10 cellular contexts compared by ENCODE assay signal in the genomic region with DNA sequence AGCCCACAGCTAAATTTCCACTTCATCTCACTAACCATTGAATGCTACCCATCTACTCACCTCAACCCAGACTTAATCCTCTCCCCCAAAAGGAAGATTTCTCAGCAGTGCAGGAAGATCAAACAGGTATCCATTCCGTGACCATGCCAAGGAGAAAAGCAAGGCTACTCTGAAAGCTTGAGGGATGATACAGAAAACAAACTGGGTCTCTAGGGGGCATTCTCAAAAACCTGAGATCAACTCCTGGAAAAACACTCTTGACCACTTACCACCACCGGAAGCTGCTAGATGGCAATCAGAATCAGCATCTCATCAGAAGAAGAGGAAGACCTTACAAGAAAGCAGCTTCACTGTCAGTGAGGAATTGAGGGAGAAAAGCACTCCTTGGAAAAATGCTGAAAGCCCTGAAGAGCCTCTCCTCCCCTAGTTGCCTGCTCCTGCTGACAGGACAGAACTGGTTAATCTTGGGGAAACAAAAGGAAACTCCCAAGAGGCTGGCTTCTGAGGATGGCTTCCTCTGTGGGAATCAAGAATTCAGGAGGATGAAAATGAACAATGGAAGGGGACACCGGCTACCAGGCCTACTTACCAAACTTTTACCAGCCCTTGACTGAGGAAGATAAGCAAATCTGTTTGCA. TPM values are rescaled to one million over a fixed set of nuclear protein-coding genes. Genes with fewer than 3 reads are reported as not detected.
DNase-seq lines count a peak whose midpoint lies in the region; ATAC-seq lines count a peak whose summit lies in the region.
"Had no signal": no experiment of that assay in that cellular context is flagged by ENCODE, and none has a peak within 500 bp of the region (broad histone marks: within the 10 kb centered on the region; RNA-seq: fewer than 3 reads in every experiment).

A gene with protein sequence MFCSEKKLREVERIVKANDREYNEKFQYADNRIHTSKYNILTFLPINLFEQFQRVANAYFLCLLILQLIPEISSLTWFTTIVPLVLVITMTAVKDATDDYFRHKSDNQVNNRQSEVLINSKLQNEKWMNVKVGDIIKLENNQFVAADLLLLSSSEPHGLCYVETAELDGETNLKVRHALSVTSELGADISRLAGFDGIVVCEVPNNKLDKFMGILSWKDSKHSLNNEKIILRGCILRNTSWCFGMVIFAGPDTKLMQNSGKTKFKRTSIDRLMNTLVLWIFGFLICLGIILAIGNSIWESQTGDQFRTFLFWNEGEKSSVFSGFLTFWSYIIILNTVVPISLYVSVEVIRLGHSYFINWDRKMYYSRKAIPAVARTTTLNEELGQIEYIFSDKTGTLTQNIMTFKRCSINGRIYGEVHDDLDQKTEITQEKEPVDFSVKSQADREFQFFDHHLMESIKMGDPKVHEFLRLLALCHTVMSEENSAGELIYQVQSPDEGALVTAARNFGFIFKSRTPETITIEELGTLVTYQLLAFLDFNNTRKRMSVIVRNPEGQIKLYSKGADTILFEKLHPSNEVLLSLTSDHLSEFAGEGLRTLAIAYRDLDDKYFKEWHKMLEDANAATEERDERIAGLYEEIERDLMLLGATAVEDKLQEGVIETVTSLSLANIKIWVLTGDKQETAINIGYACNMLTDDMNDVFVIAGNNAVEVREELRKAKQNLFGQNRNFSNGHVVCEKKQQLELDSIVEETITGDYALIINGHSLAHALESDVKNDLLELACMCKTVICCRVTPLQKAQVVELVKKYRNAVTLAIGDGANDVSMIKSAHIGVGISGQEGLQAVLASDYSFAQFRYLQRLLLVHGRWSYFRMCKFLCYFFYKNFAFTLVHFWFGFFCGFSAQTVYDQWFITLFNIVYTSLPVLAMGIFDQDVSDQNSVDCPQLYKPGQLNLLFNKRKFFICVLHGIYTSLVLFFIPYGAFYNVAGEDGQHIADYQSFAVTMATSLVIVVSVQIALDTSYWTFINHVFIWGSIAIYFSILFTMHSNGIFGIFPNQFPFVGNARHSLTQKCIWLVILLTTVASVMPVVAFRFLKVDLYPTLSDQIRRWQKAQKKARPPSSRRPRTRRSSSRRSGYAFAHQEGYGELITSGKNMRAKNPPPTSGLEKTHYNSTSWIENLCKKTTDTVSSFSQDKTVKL (minus strand): TSS at position 171 of the 638 bp plus-strand sequence. CDS start 12,267 bp downstream, outside the sequence.

- DNase-seq in ELF-1 (ENCODE audit: low read depth, low spot score), result peak; percentile 54
- DNase-seq in MV-4-11 (lab: John Stamatoyannopoulos, UW), result peak; percentile 25
- DNase-seq in activated naive CD8-positive, alpha-beta T cell treated with anti-CD3 and anti-CD28 coated beads for 36 hours, result no peak
- DNase-seq in neuronal stem cell (ENCODE audit: low spot score), result peak; percentile 46
- DNase-seq in putamen (ENCODE audit: low spot score), result no peak
- DNase-seq in T-helper 9 cell, result no peak
- DNase-seq in DMS79 treated with DMSO at 0.1 percent for 48 hours (lab: John Stamatoyannopoulos, UW), result no peak
- DNase-seq: left lung, NCI-H2029 had no signal

- no peak within 1 kb of the TSS for H3K4ac ChIP-seq in neuronal stem cell (ENCODE audit: low read length)

- peaks cover 0 to 2% of the 10 kb centered on the region in 2 donors for H3K4me1 ChIP-seq in neuronal stem cell (ENCODE audit: control insufficient read depth in 2 of 2, insufficient read depth in 1 of 2, low read depth in 1 of 2, low read length in 2 of 2)

- no peaks in the 10 kb centered on the region for H3K36me3 ChIP-seq in neuronal stem cell (replicated peaks in 1 of 2; ENCODE audit: control insufficient read depth in 2 of 2, insufficient read depth in 2 of 2, low read length in 2 of 2)
- H3K36me3 ChIP-seq: left lung had no signal

- H3K9me3 ChIP-seq in neuronal stem cell (replicated peaks in 1 of 2; ENCODE audit: control insufficient read depth in 2 of 2, insufficient read depth in 1 of 2, low read depth in 1 of 2, low read length in 2 of 2), result no peaks in the 10 kb centered on the region

- peak within 1 kb of the TSS; percentile 35 for H3K27ac Mint-ChIP-seq in activated naive CD8-positive, alpha-beta T cell treated with anti-CD3 and anti-CD28 coated beads for 36 hours

- H3K4me3 ChIP-seq in neuronal stem cell (ENCODE audit: low read length in 2 of 2), result no peak within 1 kb of the TSS
- H3K4me3 ChIP-seq: left lung had no signal

- H3K14ac ChIP-seq in neuronal stem cell (ENCODE audit: low read length), result no peak within 1 kb of the TSS

- no peak within 1 kb of the TSS for H3K18ac ChIP-seq in neuronal stem cell (ENCODE audit: low read length)

- H3K4me2 ChIP-seq in neuronal stem cell (ENCODE audit: insufficient read depth, low read length, poor library complexity, severe bottlenecking), result no peak within 1 kb of the TSS

- H2BK15ac ChIP-seq in neuronal stem cell (ENCODE audit: low read length), result no peak within 1 kb of the TSS

- WGBS in neuronal stem cell (ENCODE audit: extremely low coverage in 2 of 2, insufficient read length in 2 of 2, insufficient replicate concordance in 1 of 2), 2 donors, result no CpG with 5 or more reads among the region's 3 CpGs

- peaks cover 6% of the 10 kb centered on the region for H3K9me3 Mint-ChIP-seq in activated naive CD8-positive, alpha-beta T cell treated with anti-CD3 and anti-CD28 coated beads for 36 hours

- H2BK5ac ChIP-seq in neuronal stem cell (ENCODE audit: low read length), result no peak within 1 kb of the TSS

- H2BK120ac ChIP-seq in neuronal stem cell (ENCODE audit: low read depth, low read length), result no peak within 1 kb of the TSS

- peak within 1 kb of the TSS; percentile 53 for H3K4me3 Mint-ChIP-seq in activated naive CD8-positive, alpha-beta T cell treated with anti-CD3 and anti-CD28 coated beads for 36 hours

- no peak within 1 kb of the TSS for H3K23ac ChIP-seq in neuronal stem cell (ENCODE audit: low read depth, low read length, poor library complexity)

- H3K27me3 Mint-ChIP-seq in activated naive CD8-positive, alpha-beta T cell treated with anti-CD3 and anti-CD28 coated beads for 36 hours, result peaks cover 11% of the 10 kb centered on the region

- H2AK5ac ChIP-seq in neuronal stem cell (ENCODE audit: low read depth, low read length), result no peak within 1 kb of the TSS

- no peak within 1 kb of the TSS for H4K8ac ChIP-seq in neuronal stem cell (ENCODE audit: low read depth, low read length)

- H3K36me3 Mint-ChIP-seq in activated naive CD8-positive, alpha-beta T cell treated with anti-CD3 and anti-CD28 coated beads for 36 hours, result peaks cover 14% of the 10 kb centered on the region

- H3K27me3 ChIP-seq in neuronal stem cell (ENCODE audit: control insufficient read depth in 3 of 3, insufficient read depth in 3 of 3, low read depth in 1 of 3, low read length in 3 of 3), result no peaks in the 10 kb centered on the region
- H3K27me3 ChIP-seq: left lung had no signal

- ATAC-seq in HG02870 (IDR thresholded peaks at IDR 0.05; ENCODE audit: unreplicated experiment), result no peak
- ATAC-seq: left lung had no signal

- H3K27ac ChIP-seq in neuronal stem cell (replicated peaks; ENCODE audit: low read length), result peak within 1 kb of the TSS; percentile 11

- no peak within 1 kb of the TSS for H3K9ac ChIP-seq in neuronal stem cell (ENCODE audit: low read depth, low read length, poor library complexity)

- peak within 1 kb of the TSS; percentile 78 for H2AFZ ChIP-seq in neuronal stem cell (ENCODE audit: low read length)

- H4K91ac ChIP-seq in neuronal stem cell (ENCODE audit: low read depth, low read length, poor library complexity), result no peak within 1 kb of the TSS

- peaks cover 19% of the 10 kb centered on the region for H3K4me1 Mint-ChIP-seq in activated naive CD8-positive, alpha-beta T cell treated with anti-CD3 and anti-CD28 coated beads for 36 hours

- no peaks in the 10 kb centered on the region for H3K79me1 ChIP-seq in neuronal stem cell (ENCODE audit: low read depth, low read length)

- H2BK12ac ChIP-seq in neuronal stem cell (ENCODE audit: low read length), result no peak within 1 kb of the TSS

RNA-seq across cellular contexts. Expression of the gene that starts here (rescaled TPM):
- total RNA-seq in activated naive CD8-positive, alpha-beta T cell treated with anti-CD3 and anti-CD28 coated beads for 36 hours, result 1 to 10 TPM; 3.4 to 3.5 TPM
- polyA plus RNA-seq in neuronal stem cell (2013, experiment 1 of 2), result 0.13 TPM
- polyA plus RNA-seq in neuronal stem cell (2013, experiment 2 of 2), result 0.17 TPM

Comparison
In these comparisons a context has a peak if more than half of its experiments do, and no peak if none do; other contexts are left out.
1. DNase-seq: peak in ELF-1 (single experiment), MV-4-11 (single experiment) and neuronal stem cell (single experiment); none in activated naive CD8-positive, alpha-beta T cell treated with anti-CD3 and anti-CD28 coated beads for 36 hours (single experiment), putamen (single experiment), T-helper 9 cell (single experiment) and DMS79 treated with DMSO at 0.1 percent for 48 hours (single experiment).